Comparison of ENCODE assay signal across 9 cellular contexts in genomic region chr3:94162700-94163099, GRCh38.
A peak's percentile ranks its signal among the peaks of the same experiment; 100 is the strongest.
DNase-seq lines count a peak whose midpoint lies in the region; ATAC-seq and TF ChIP-seq lines count a peak whose summit lies in the region.
"Had no signal": no experiment of that assay in that cellular context is flagged by ENCODE, and none has a peak within 500 bp of the region (broad histone marks: within the 10 kb centered on the region; RNA-seq: fewer than 3 reads in every experiment).

No MANE protein-coding gene starts in this region.

- H3K9me3 ChIP-seq in GM23248 (ENCODE audit: low read depth), result no peaks in the 10 kb centered on the region

- H3K4me3 ChIP-seq in GM23248 (no peak overlapping the region), NB4 (ENCODE audit: low read depth, low read length) (no peak overlapping the region)

- no peaks in the 10 kb centered on the region for H3K36me3 ChIP-seq in GM23248 (ENCODE audit: low read depth)

- ATAC-seq in GM18502 (IDR thresholded peaks at IDR 0.05; ENCODE audit: poor library complexity, unreplicated experiment) (peak; percentile 87), GM21526 (IDR thresholded peaks at IDR 0.05; ENCODE audit: low FRiP score, unreplicated experiment) (no peak)
- ATAC-seq: left cardiac atrium had no signal

- H3K9me2 ChIP-seq in GM23248 (ENCODE audit: insufficient read depth), result no peaks in the 10 kb centered on the region; the same call in 1 of the 2 replicates

- no peaks in the 10 kb centered on the region for H3K79me2 ChIP-seq in GM23248 (ENCODE audit: insufficient read depth)

- H3K4me1 ChIP-seq in GM23248 (ENCODE audit: insufficient read depth), result no peaks in the 10 kb centered on the region

- in situ Hi-C loops in GM23248 (cut with MboI), result no loop called here

- no peak for TF ChIP-seq CTCF in NB4 (IDR thresholded peaks at IDR 0.05; ENCODE audit: low read depth, low read length)

- H3F3A ChIP-seq in GM23248 (ENCODE audit: insufficient read depth), result no peaks in the 10 kb centered on the region

- H3K4me2 ChIP-seq in GM23248 (ENCODE audit: unreplicated experiment), result no peak overlapping the region

- H3K27me3 ChIP-seq in GM23248 (replicated peaks; ENCODE audit: insufficient read depth), result peaks cover 6% of the 10 kb centered on the region

- no peak for TF ChIP-seq POLR2A in NB4 (IDR thresholded peaks at IDR 0.05; ENCODE audit: extremely low read depth, insufficient read length)

- WGBS in GM23248 (ENCODE audit: low coverage in 1 of 2, low lambda C conversion rate in 2 of 2, missing lambda C conversion rate in 2 of 2), 2 experiments, result 52 to 53% methylated on average over 3 of the region's 3 CpGs

- no peak overlapping the region for H3K9ac ChIP-seq in GM23248

- no peaks in the 10 kb centered on the region for H4K20me1 ChIP-seq in GM23248 (ENCODE audit: insufficient read depth)

- no peak overlapping the region for H3K27ac ChIP-seq in GM23248

- DNase-seq in GM23248 (peak; percentile 50), NB4 (ENCODE audit: low read depth) (peak; percentile 6), glomerular visceral epithelial cell (ENCODE audit: extremely low spot score) (peak; percentile 70), NCI-H2196 (lab: John Stamatoyannopoulos, UW; ENCODE audit: unreplicated experiment) (no peak), HuH-7 (ENCODE audit: low spot score) (no peak), 8988T (no peak)
- DNase-seq: left cardiac atrium had no signal

- no peak overlapping the region for H2AFZ ChIP-seq in GM23248

Comparison
In these comparisons a context has a peak if more than half of its experiments do, and no peak if none do; other contexts are left out.
1. DNase-seq: peak in GM23248 (single experiment), NB4 (single experiment) and glomerular visceral epithelial cell (single experiment); none in NCI-H2196 (single experiment), HuH-7 (single experiment) and 8988T (single experiment).